14 cellular contexts compared by ENCODE assay signal in genomic region chr10:91614254-91614624, GRCh38. TPM values are rescaled to one million over a fixed set of nuclear protein-coding genes. Genes with fewer than 3 reads are reported as not detected.
DNase-seq lines count a peak whose midpoint lies in the region; ATAC-seq, FAIRE-seq and TF ChIP-seq lines count a peak whose summit lies in the region.
"Had no signal": no experiment of that assay in that cellular context is flagged by ENCODE, and none has a peak within 500 bp of the region (broad histone marks: within the 10 kb centered on the region; RNA-seq: fewer than 3 reads in every experiment).

No MANE protein-coding gene starts in this region.

- peaks cover 7% of the 10 kb centered on the region; the same call in 1 of the 3 replicates for H3K9me3 ChIP-seq in A549
- no peaks in the 10 kb centered on the region for H3K9me3 ChIP-seq in muscle layer of duodenum (ENCODE audit: control insufficient read depth in 1 of 2, low read length in 2 of 2)

- TF ChIP-seq CTCF in A549 (IDR thresholded peaks at IDR 0.05) (no peak), chondrocyte (IDR thresholded peaks at IDR 0.05) (no peak)

- H3K4me1 ChIP-seq in A549: peaks cover 48% of the 10 kb centered on the region
- H3K4me1 ChIP-seq in muscle layer of duodenum (ENCODE audit: control insufficient read depth in 1 of 2, insufficient read depth in 2 of 2, low read length in 2 of 2): no peaks in the 10 kb centered on the region

- H3K4me3 Mint-ChIP-seq in chondrocyte (ENCODE audit: unreplicated experiment): no peak overlapping the region
- H3K4me3 Mint-ChIP-seq: activated naive CD4-positive, alpha-beta T cell treated with anti-CD3 and anti-CD28 coated beads for 36 hours; T-cell had no signal

- H3K36me3 ChIP-seq in muscle layer of duodenum (ENCODE audit: control insufficient read depth in 1 of 2, insufficient read depth in 2 of 2, low read length in 2 of 2): peaks cover 0 to 10% of the 10 kb centered on the region in 2 donors

- POLR2A ChIA-PET in A549 (lab: Yijun Ruan, JAX): interaction anchor here (1.0 to 2.1 kb wide), 3 partner anchors 16 to 19 kb away, joined by 3 to 10 read pairs (median 3); partner anchors contain the start of gene PPP1R3C

- no peaks in the 10 kb centered on the region for H3K36me3 Mint-ChIP-seq in chondrocyte (ENCODE audit: low read depth)
- H3K36me3 Mint-ChIP-seq: T-cell had no signal

- TF ChIP-seq EP300 in A549 (IDR thresholded peaks at IDR 0.05): no peak

- FAIRE-seq in A549 (lab: Jason Lieb, UNC): no peak

- H3K4me1 Mint-ChIP-seq in chondrocyte (ENCODE audit: low read depth): peaks cover 37% of the 10 kb centered on the region
- H3K4me1 Mint-ChIP-seq: T-cell had no signal

- H3K27me3 Mint-ChIP-seq in chondrocyte (ENCODE audit: low read depth): no peaks in the 10 kb centered on the region

- ATAC-seq in A549 (no peak), HG03095 (IDR thresholded peaks at IDR 0.05; ENCODE audit: unreplicated experiment) (no peak), HG03175 (IDR thresholded peaks at IDR 0.05; ENCODE audit: unreplicated experiment) (no peak), GM21576 (IDR thresholded peaks at IDR 0.05; ENCODE audit: unreplicated experiment) (no peak)
- ATAC-seq: T-cell had no signal

- 49% methylated on average over 2 of the region's 2 CpGs for WGBS in A549 (ENCODE audit: missing lambda C conversion rate)

- peak overlapping the region; percentile 65 to 80 for H3K27ac ChIP-seq in A549
- peak overlapping the region; percentile 73 for H3K27ac ChIP-seq in muscle layer of duodenum (ENCODE audit: low read length)

- DNase-seq in A549 (ENCODE audit: low read depth in 1 of 2, low spot score in 1 of 2): no peak
- peak; percentile 80 for DNase-seq in M059J (ENCODE audit: low read depth)
- DNase-seq in chondrocyte (ENCODE audit: low spot score): no peak
- no peak for DNase-seq in activated CD4-positive, alpha-beta T cell treated with anti-CD3 and anti-CD28 coated beads, Interleukin-2, amount 50 U/mL, for 1 hour
- DNase-seq: activated naive CD4-positive, alpha-beta T cell treated with anti-CD3 and anti-CD28 coated beads for 36 hours; AML-193; GDM1; NCI-H1694 treated with DMSO at 0.1 percent for 48 hours; stimulated activated CD4-positive, alpha-beta T cell treated with anti-CD3 and anti-CD28 coated beads, Interleukin-4, amount 100 ng/mL, for 1 hour; T-cell had no signal

- H3K4me2 ChIP-seq in A549: peak overlapping the region; percentile 66

- CTCF ChIA-PET in A549 (lab: Yijun Ruan, JAX): interaction anchor here (1.3 to 6.2 kb wide), 5 partner anchors 11 to 131 kb away, joined by 3 to 38 read pairs (median 9); partner anchors contain the start of gene PPP1R3C

- peak overlapping the region; percentile 99 for H3K27ac Mint-ChIP-seq in chondrocyte (ENCODE audit: unreplicated experiment)
- H3K27ac Mint-ChIP-seq: activated naive CD4-positive, alpha-beta T cell treated with anti-CD3 and anti-CD28 coated beads for 36 hours; T-cell had no signal

- no peak for TF ChIP-seq POLR2A in A549 (IDR thresholded peaks at IDR 0.05; ENCODE audit: low read length)

- TF ChIP-seq RAD21 in A549 (conservative IDR thresholded peaks at IDR 0.05 in 1 of 2, IDR thresholded peaks at IDR 0.05 in 1 of 2): no peak

- peaks cover 25% of the 10 kb centered on the region for H3K9me3 Mint-ChIP-seq in chondrocyte (ENCODE audit: low read depth)
- H3K9me3 Mint-ChIP-seq: activated naive CD4-positive, alpha-beta T cell treated with anti-CD3 and anti-CD28 coated beads for 36 hours; T-cell had no signal

- H3K4me3 ChIP-seq in A549 (no peak overlapping the region), muscle layer of duodenum (ENCODE audit: low read depth in 1 of 2, low read length in 2 of 2) (no peak overlapping the region)

- no peaks in the 10 kb centered on the region for H3K27me3 ChIP-seq in muscle layer of duodenum (ENCODE audit: low read depth, low read length)

TF ChIP-seq in A549, 52 proteins besides CTCF, POLR2A, EP300 and RAD21:
- no peak for TF ChIP-seq FOSB (CRISPR knock-in tag; IDR thresholded peaks at IDR 0.05)
- TF ChIP-seq EHMT2 (IDR thresholded peaks at IDR 0.05; ENCODE audit: low read depth): no peak
- TF ChIP-seq ZC3H11A (IDR thresholded peaks at IDR 0.05): no peak
- TF ChIP-seq CHD4 (IDR thresholded peaks at IDR 0.05; ENCODE audit: borderline replicate concordance): no peak
- no peak for TF ChIP-seq FOSL2 (IDR thresholded peaks at IDR 0.05)
- no peak for TF ChIP-seq FOSL2 (CRISPR knock-in tag; IDR thresholded peaks at IDR 0.05)
- TF ChIP-seq RFX5 (IDR thresholded peaks at IDR 0.05): no peak
- TF ChIP-seq JUN (IDR thresholded peaks at IDR 0.05): no peak
- TF ChIP-seq, protein P1, sequence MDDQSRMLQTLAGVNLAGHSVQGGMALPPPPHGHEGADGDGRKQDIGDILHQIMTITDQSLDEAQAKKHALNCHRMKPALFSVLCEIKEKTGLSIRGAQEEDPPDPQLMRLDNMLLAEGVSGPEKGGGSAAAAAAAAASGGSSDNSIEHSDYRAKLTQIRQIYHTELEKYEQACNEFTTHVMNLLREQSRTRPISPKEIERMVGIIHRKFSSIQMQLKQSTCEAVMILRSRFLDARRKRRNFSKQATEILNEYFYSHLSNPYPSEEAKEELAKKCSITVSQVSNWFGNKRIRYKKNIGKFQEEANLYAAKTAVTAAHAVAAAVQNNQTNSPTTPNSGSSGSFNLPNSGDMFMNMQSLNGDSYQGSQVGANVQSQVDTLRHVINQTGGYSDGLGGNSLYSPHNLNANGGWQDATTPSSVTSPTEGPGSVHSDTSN (IDR thresholded peaks at IDR 0.05): no peak
- no peak for TF ChIP-seq KDM1A (IDR thresholded peaks at IDR 0.05; ENCODE audit: low read depth)
- no peak for TF ChIP-seq RARB (CRISPR knock-in tag; IDR thresholded peaks at IDR 0.05)
- TF ChIP-seq TP53 (CRISPR knock-in tag; IDR thresholded peaks at IDR 0.05): no peak
- TF ChIP-seq, protein P2, sequence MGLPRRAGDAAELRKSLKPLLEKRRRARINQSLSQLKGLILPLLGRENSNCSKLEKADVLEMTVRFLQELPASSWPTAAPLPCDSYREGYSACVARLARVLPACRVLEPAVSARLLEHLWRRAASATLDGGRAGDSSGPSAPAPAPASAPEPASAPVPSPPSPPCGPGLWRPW (IDR thresholded peaks at IDR 0.05): no peak
- no peak for TF ChIP-seq CBX8 (IDR thresholded peaks at IDR 0.05)
- TF ChIP-seq NFE2L2 (conservative IDR thresholded peaks at IDR 0.05; ENCODE audit: low read length): no peak

RNA-seq across cellular contexts. Expression of gene PPP1R3C, which starts 18.6 kb away (rescaled TPM):
- polyA plus RNA-seq in A549 (2011; rRNA removed) (19.7 and 20.0 TPM in 2 replicates), A549 (2017; fragmentation: RNase III; extraction: RNeasy Plus Mini Kit Qiagen cat#74134 plus additional on column Dnase treatment) (9.8 to 10.9 TPM (median 10.5 TPM) in 3 replicates)
- 4.4 and 5.5 TPM in 2 replicates for polyA plus RNA-seq in A549 (2012; cell fraction: cytosol; rRNA removed)
- polyA plus RNA-seq in A549 (2012; cell fraction: nucleus; rRNA removed): 2.3 and 3.9 TPM in 2 replicates
- polyA minus RNA-seq in A549 (2011; rRNA and poly(A)+ RNA removed): 19.0 and 21.4 TPM in 2 replicates
- 15.9 and 18.1 TPM in 2 replicates for total RNA-seq in M059J (2014; rRNA removed; shearing (Covaris generic))
- 24.0 to 39.8 TPM (median 39.0 TPM) in 3 replicates for total RNA-seq in chondrocyte
